ENCODE assay signal across 13 cellular contexts in the genomic region with DNA sequence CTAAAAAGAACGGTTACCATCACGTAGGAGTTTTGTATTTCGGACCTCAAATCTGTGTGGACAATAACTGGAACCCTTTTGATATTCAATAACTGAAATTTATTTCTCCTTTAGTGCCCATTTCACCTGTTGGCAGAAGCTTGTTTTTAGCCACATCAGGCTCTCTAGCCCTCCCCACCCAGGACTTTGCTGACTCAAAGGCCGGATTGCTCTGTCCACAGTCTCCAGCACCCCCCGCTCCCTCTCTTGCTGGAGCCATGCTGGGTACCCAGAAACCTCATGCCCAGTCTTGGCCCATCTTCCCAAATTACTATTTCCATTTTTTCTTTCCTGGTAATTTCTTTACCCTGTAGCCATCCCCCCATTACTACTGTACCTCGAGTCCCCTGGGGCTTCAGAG. TPM values are rescaled to one million over a fixed set of nuclear protein-coding genes. Genes with fewer than 3 reads are reported as not detected.
DNase-seq lines count a peak whose midpoint lies in the region; ATAC-seq and TF ChIP-seq lines count a peak whose summit lies in the region.
"Had no signal": no experiment of that assay in that cellular context is flagged by ENCODE, and none has a peak within 500 bp of the region (broad histone marks: within the 10 kb centered on the region; RNA-seq: fewer than 3 reads in every experiment).

No MANE protein-coding gene starts in this region.

- CTCF ChIA-PET in activated naive CD4-positive, alpha-beta T cell treated with anti-CD3 and anti-CD28 coated beads for 36 hours (lab: Charles Lee), result interaction anchor here (3.0 kb wide), 1 partner anchor 11 kb away, joined by 11 read pairs; no protein-coding TSS in a partner anchor
- CTCF ChIA-PET in activated CD8-positive, alpha-beta T cell treated with anti-CD3 and anti-CD28 coated beads, Interleukin-2, amount 10 ng/mL, durations not matched to agents 7 days and 5 days (lab: Charles Lee), result interaction anchor here (1.2 to 2.1 kb wide), 4 partner anchors 10 to 19 kb away, joined by 3 to 4 read pairs (median 4); no protein-coding TSS in a partner anchor
- CTCF ChIA-PET in Calu3 (lab: Charles Lee), result no interaction called here

- ATAC-seq in activated CD8-positive, alpha-beta T cell treated with anti-CD3 and anti-CD28 coated beads, Interleukin-2, amount 10 ng/mL, durations not matched to agents 7 days and 5 days, result no peak
- peak; percentile 19 for ATAC-seq in left lobe of liver
- ATAC-seq in stimulated activated effector memory CD8-positive, alpha-beta T cell treated with anti-CD3 and anti-CD28 coated beads, Interleukin-12 subunit alpha, Interleukin-12 subunit beta, amount 100 ng/mL, for 72 hours, result no peak

- POLR2A ChIA-PET in activated CD8-positive, alpha-beta T cell treated with anti-CD3 and anti-CD28 coated beads, Interleukin-2, amount 10 ng/mL, durations not matched to agents 7 days and 5 days (lab: Charles Lee), result no interaction called here

- DNase-seq in activated naive CD4-positive, alpha-beta T cell treated with anti-CD3 and anti-CD28 coated beads for 36 hours, result no peak
- DNase-seq in activated naive CD4-positive, alpha-beta T cell treated with Interleukin-2 at 50 U/mL for 16 hours, result no peak
- DNase-seq in activated CD8-positive, alpha-beta T cell treated with anti-CD3 and anti-CD28 coated beads, Interleukin-2, amount 10 ng/mL, durations not matched to agents 7 days and 5 days, result no peak
- DNase-seq in left lobe of liver (ENCODE audit: low spot score) (no peak), Kasumi-1 (lab: John Stamatoyannopoulos, UW) (no peak), Calu3 (no peak), NCI-H82 (lab: John Stamatoyannopoulos, UW) (no peak)
- no peak for DNase-seq in stimulated activated effector memory CD8-positive, alpha-beta T cell treated with anti-CD3 and anti-CD28 coated beads, Interleukin-12 subunit alpha, Interleukin-12 subunit beta, amount 100 ng/mL, for 72 hours (ENCODE audit: low spot score in 2 of 2)
- DNase-seq: dorsolateral prefrontal cortex, hypothalamus, NCI-H1092 treated with DMSO at 0.1 percent for 48 hours, T1000, transverse colon had no signal

- H3K4me1 Mint-ChIP-seq in activated naive CD4-positive, alpha-beta T cell treated with anti-CD3 and anti-CD28 coated beads for 36 hours (ENCODE audit: low read depth), result peaks cover 37% of the 10 kb centered on the region
- H3K4me1 Mint-ChIP-seq in activated CD8-positive, alpha-beta T cell treated with anti-CD3 and anti-CD28 coated beads, Interleukin-2, amount 10 ng/mL, durations not matched to agents 7 days and 5 days (ENCODE audit: low read depth), result peaks cover 55% of the 10 kb centered on the region
- peaks cover 47% of the 10 kb centered on the region for H3K4me1 Mint-ChIP-seq in stimulated activated effector memory CD8-positive, alpha-beta T cell treated with anti-CD3 and anti-CD28 coated beads, Interleukin-12 subunit alpha, Interleukin-12 subunit beta, amount 100 ng/mL, for 72 hours
- peaks cover 9% of the 10 kb centered on the region for H3K4me1 Mint-ChIP-seq in Calu3 (ENCODE audit: low read depth, unreplicated experiment)

- H3K36me3 Mint-ChIP-seq in activated naive CD4-positive, alpha-beta T cell treated with anti-CD3 and anti-CD28 coated beads for 36 hours (ENCODE audit: low read depth), result no peaks in the 10 kb centered on the region
- H3K36me3 Mint-ChIP-seq in activated CD8-positive, alpha-beta T cell treated with anti-CD3 and anti-CD28 coated beads, Interleukin-2, amount 10 ng/mL, durations not matched to agents 7 days and 5 days (ENCODE audit: low read depth), result no peaks in the 10 kb centered on the region
- peaks cover 7% of the 10 kb centered on the region for H3K36me3 Mint-ChIP-seq in stimulated activated effector memory CD8-positive, alpha-beta T cell treated with anti-CD3 and anti-CD28 coated beads, Interleukin-12 subunit alpha, Interleukin-12 subunit beta, amount 100 ng/mL, for 72 hours
- H3K36me3 Mint-ChIP-seq in Calu3 (ENCODE audit: insufficient read depth, unreplicated experiment), result no peaks in the 10 kb centered on the region

- H3K4me3 Mint-ChIP-seq in activated naive CD4-positive, alpha-beta T cell treated with anti-CD3 and anti-CD28 coated beads for 36 hours, result no peak overlapping the region
- peak overlapping the region; percentile 59 for H3K4me3 Mint-ChIP-seq in activated CD8-positive, alpha-beta T cell treated with anti-CD3 and anti-CD28 coated beads, Interleukin-2, amount 10 ng/mL, durations not matched to agents 7 days and 5 days
- peak overlapping the region; percentile 55 for H3K4me3 Mint-ChIP-seq in stimulated activated effector memory CD8-positive, alpha-beta T cell treated with anti-CD3 and anti-CD28 coated beads, Interleukin-12 subunit alpha, Interleukin-12 subunit beta, amount 100 ng/mL, for 72 hours
- no peak overlapping the region for H3K4me3 Mint-ChIP-seq in Calu3 (ENCODE audit: low read depth, unreplicated experiment)

- peak overlapping the region; percentile 86 for H3K27ac Mint-ChIP-seq in activated naive CD4-positive, alpha-beta T cell treated with anti-CD3 and anti-CD28 coated beads for 36 hours
- H3K27ac Mint-ChIP-seq in activated CD8-positive, alpha-beta T cell treated with anti-CD3 and anti-CD28 coated beads, Interleukin-2, amount 10 ng/mL, durations not matched to agents 7 days and 5 days, result peak overlapping the region; percentile 86
- H3K27ac Mint-ChIP-seq in stimulated activated effector memory CD8-positive, alpha-beta T cell treated with anti-CD3 and anti-CD28 coated beads, Interleukin-12 subunit alpha, Interleukin-12 subunit beta, amount 100 ng/mL, for 72 hours, result peak overlapping the region; percentile 72
- no peak overlapping the region for H3K27ac Mint-ChIP-seq in Calu3 (ENCODE audit: unreplicated experiment)

- no TSS peak for BruUV-seq in Calu3 (replicated peaks; lab: Mats Ljungman, UMichigan)

- no peak for TF ChIP-seq CTCF in Calu3 (IDR thresholded peaks at IDR 0.05; ENCODE audit: unreplicated experiment)

- intact Hi-C loops in activated naive CD4-positive, alpha-beta T cell treated with anti-CD3 and anti-CD28 coated beads for 36 hours (cut with micrococcal nuclease), result loop anchor here (1.0 to 5.0 kb wide), 6 partner anchors 11 to 1876 kb away; a partner anchor contains a TSS
- intact Hi-C loops in Calu3 (cut with micrococcal nuclease; ENCODE audit: unreplicated experiment), result no loop called here

- no peaks in the 10 kb centered on the region for H3K9me3 Mint-ChIP-seq in activated naive CD4-positive, alpha-beta T cell treated with anti-CD3 and anti-CD28 coated beads for 36 hours
- no peaks in the 10 kb centered on the region for H3K9me3 Mint-ChIP-seq in activated CD8-positive, alpha-beta T cell treated with anti-CD3 and anti-CD28 coated beads, Interleukin-2, amount 10 ng/mL, durations not matched to agents 7 days and 5 days (ENCODE audit: insufficient read depth)
- no peaks in the 10 kb centered on the region for H3K9me3 Mint-ChIP-seq in stimulated activated effector memory CD8-positive, alpha-beta T cell treated with anti-CD3 and anti-CD28 coated beads, Interleukin-12 subunit alpha, Interleukin-12 subunit beta, amount 100 ng/mL, for 72 hours
- no peaks in the 10 kb centered on the region for H3K9me3 Mint-ChIP-seq in Calu3 (ENCODE audit: low read depth, unreplicated experiment)

- H3K27me3 Mint-ChIP-seq in activated naive CD4-positive, alpha-beta T cell treated with anti-CD3 and anti-CD28 coated beads for 36 hours (ENCODE audit: low read depth), result no peaks in the 10 kb centered on the region
- H3K27me3 Mint-ChIP-seq in activated CD8-positive, alpha-beta T cell treated with anti-CD3 and anti-CD28 coated beads, Interleukin-2, amount 10 ng/mL, durations not matched to agents 7 days and 5 days (ENCODE audit: low read depth), result no peaks in the 10 kb centered on the region
- peaks cover 3% of the 10 kb centered on the region for H3K27me3 Mint-ChIP-seq in Calu3 (ENCODE audit: unreplicated experiment)

RNA-seq across cellular contexts. Expression of a gene that starts 55.8 kb away (rescaled TPM):
- total RNA-seq in activated naive CD4-positive, alpha-beta T cell treated with anti-CD3 and anti-CD28 coated beads for 36 hours, result 10 to 100 TPM; 44.6 to 46.9 TPM
- total RNA-seq in activated CD8-positive, alpha-beta T cell treated with anti-CD3 and anti-CD28 coated beads, Interleukin-2, amount 10 ng/mL, durations not matched to agents 7 days and 5 days, result 10 to 100 TPM; 32.6 to 33.2 TPM
- total RNA-seq in left lobe of liver (15.9 TPM), Calu3 (2022) (14.2 and 14.7 TPM in 2 replicates)

Comparison
In these comparisons a context has a peak if more than half of its experiments do, and no peak if none do; other contexts are left out.
1. H3K4me3 Mint-ChIP-seq: peak in activated CD8-positive, alpha-beta T cell treated with anti-CD3 and anti-CD28 coated beads, Interleukin-2, amount 10 ng/mL, durations not matched to agents 7 days and 5 days (single experiment) and stimulated activated effector memory CD8-positive, alpha-beta T cell treated with anti-CD3 and anti-CD28 coated beads, Interleukin-12 subunit alpha, Interleukin-12 subunit beta, amount 100 ng/mL, for 72 hours (single experiment); none in activated naive CD4-positive, alpha-beta T cell treated with anti-CD3 and anti-CD28 coated beads for 36 hours (single experiment) and Calu3 (single experiment).